ENCODE assay signal across 9 cellular contexts in genomic region chr3:185153170-185153733, GRCh38. TPM values are rescaled to one million over a fixed set of nuclear protein-coding genes. Genes with fewer than 3 reads are reported as not detected.
DNase-seq lines count a peak whose midpoint lies in the region; ATAC-seq and TF ChIP-seq lines count a peak whose summit lies in the region.
"Had no signal": no experiment of that assay in that cellular context is flagged by ENCODE, and none has a peak within 500 bp of the region (broad histone marks: within the 10 kb centered on the region; RNA-seq: fewer than 3 reads in every experiment).

No MANE protein-coding gene starts in this region.

- H3K27ac Mint-ChIP-seq in activated naive CD4-positive, alpha-beta T cell treated with anti-CD3 and anti-CD28 coated beads, Interleukin-2, amount 10 ng/mL, durations not matched to agents 7 days and 5 days = no peak overlapping the region
- no peak overlapping the region for H3K27ac Mint-ChIP-seq in activated CD4-positive, alpha-beta memory T cell treated with anti-CD3 and anti-CD28 coated beads for 36 hours

- CTCF ChIA-PET in activated naive CD4-positive, alpha-beta T cell treated with anti-CD3 and anti-CD28 coated beads, Interleukin-2, amount 10 ng/mL, durations not matched to agents 7 days and 5 days (lab: Charles Lee) = interaction anchor here (0.7 kb wide), 1 partner anchor 1135 kb away, joined by 3 read pairs; no protein-coding TSS in a partner anchor
- CTCF ChIA-PET in activated CD4-positive, alpha-beta memory T cell treated with anti-CD3 and anti-CD28 coated beads for 36 hours (lab: Charles Lee) = no interaction called here

- peak overlapping the region; percentile 29 to 76 (median 64) for H3K4me3 ChIP-seq in heart right ventricle
- H3K4me3 ChIP-seq in rectal smooth muscle tissue (ENCODE audit: low read length) = peak overlapping the region; percentile 90

- POLR2A ChIA-PET in activated CD4-positive, alpha-beta memory T cell treated with anti-CD3 and anti-CD28 coated beads for 36 hours (lab: Charles Lee) = no interaction called here

- 1 to 3% methylated on average over 48 to 52 of the region's 52 CpGs for WGBS in heart right ventricle, 2 donors

- H3K27me3 ChIP-seq in heart right ventricle = peaks cover 0 to 79% (median 31%) of the 10 kb centered on the region in 7 donors
- H3K27me3 ChIP-seq in rectal smooth muscle tissue (ENCODE audit: control insufficient read depth, insufficient read depth, low read length) = no peaks in the 10 kb centered on the region

- peak overlapping the region; percentile 78 for H3K4me3 Mint-ChIP-seq in activated naive CD4-positive, alpha-beta T cell treated with anti-CD3 and anti-CD28 coated beads, Interleukin-2, amount 10 ng/mL, durations not matched to agents 7 days and 5 days
- peak overlapping the region; percentile 68 for H3K4me3 Mint-ChIP-seq in activated CD4-positive, alpha-beta memory T cell treated with anti-CD3 and anti-CD28 coated beads for 36 hours

- H3K9me3 Mint-ChIP-seq in activated naive CD4-positive, alpha-beta T cell treated with anti-CD3 and anti-CD28 coated beads, Interleukin-2, amount 10 ng/mL, durations not matched to agents 7 days and 5 days = no peaks in the 10 kb centered on the region
- no peaks in the 10 kb centered on the region for H3K9me3 Mint-ChIP-seq in activated CD4-positive, alpha-beta memory T cell treated with anti-CD3 and anti-CD28 coated beads for 36 hours

- no peaks in the 10 kb centered on the region for H3K9me3 ChIP-seq in heart right ventricle
- H3K9me3 ChIP-seq: adrenal gland had no signal

- no peak for TF ChIP-seq CTCF in heart right ventricle (IDR thresholded peaks at IDR 0.05)

- no peaks in the 10 kb centered on the region for H3K36me3 Mint-ChIP-seq in activated naive CD4-positive, alpha-beta T cell treated with anti-CD3 and anti-CD28 coated beads, Interleukin-2, amount 10 ng/mL, durations not matched to agents 7 days and 5 days
- H3K36me3 Mint-ChIP-seq in activated CD4-positive, alpha-beta memory T cell treated with anti-CD3 and anti-CD28 coated beads for 36 hours = no peaks in the 10 kb centered on the region

- H3K27me3 Mint-ChIP-seq in activated naive CD4-positive, alpha-beta T cell treated with anti-CD3 and anti-CD28 coated beads, Interleukin-2, amount 10 ng/mL, durations not matched to agents 7 days and 5 days = peaks cover 18% of the 10 kb centered on the region
- peaks cover 24% of the 10 kb centered on the region for H3K27me3 Mint-ChIP-seq in activated CD4-positive, alpha-beta memory T cell treated with anti-CD3 and anti-CD28 coated beads for 36 hours

- DNase-seq in activated naive CD4-positive, alpha-beta T cell treated with anti-CD3 and anti-CD28 coated beads, Interleukin-2, amount 10 ng/mL, durations not matched to agents 7 days and 5 days = peak; percentile 22
- no peak for DNase-seq in activated naive CD4-positive, alpha-beta T cell treated with Interleukin-2 at 50 U/mL for 16 hours
- peak; percentile 25 for DNase-seq in activated CD4-positive, alpha-beta memory T cell treated with anti-CD3 and anti-CD28 coated beads for 36 hours
- peak in 1 of 2 donors; percentile 17 for DNase-seq in heart right ventricle
- DNase-seq in NCI-H128 (lab: John Stamatoyannopoulos, UW; ENCODE audit: unreplicated experiment) = no peak
- no peak for DNase-seq in GM19240 (ENCODE audit: insufficient read length, low spot score)
- DNase-seq in DMS79 (lab: John Stamatoyannopoulos, UW) = no peak

- ATAC-seq in heart right ventricle = peak; percentile 8 to 63 (median 40)

- peaks cover 5% of the 10 kb centered on the region for H3K4me1 Mint-ChIP-seq in activated naive CD4-positive, alpha-beta T cell treated with anti-CD3 and anti-CD28 coated beads, Interleukin-2, amount 10 ng/mL, durations not matched to agents 7 days and 5 days
- H3K4me1 Mint-ChIP-seq in activated CD4-positive, alpha-beta memory T cell treated with anti-CD3 and anti-CD28 coated beads for 36 hours (ENCODE audit: low read depth) = peaks cover 6% of the 10 kb centered on the region

- H3K4me1 ChIP-seq in heart right ventricle (peaks cover 0 to 27% (median 11%) of the 10 kb centered on the region in 9 donors), rectal smooth muscle tissue (ENCODE audit: control insufficient read depth, insufficient read depth, low read length) (peaks cover 11% of the 10 kb centered on the region)

- H3K9ac ChIP-seq in rectal smooth muscle tissue (ENCODE audit: low read length) = peak overlapping the region; percentile 29

- H3K36me3 ChIP-seq in heart right ventricle = no peaks in the 10 kb centered on the region
- no peaks in the 10 kb centered on the region for H3K36me3 ChIP-seq in rectal smooth muscle tissue (ENCODE audit: control insufficient read depth, insufficient read depth, low read length)
- H3K36me3 ChIP-seq: adrenal gland had no signal

- H3K27ac ChIP-seq in heart right ventricle (peak overlapping the region in 8 of 10 donors; percentile 6 to 92 (median 84)), rectal smooth muscle tissue (ENCODE audit: low read depth, low read length) (peak overlapping the region; percentile 86)

- intact Hi-C loops in activated CD4-positive, alpha-beta memory T cell treated with anti-CD3 and anti-CD28 coated beads for 36 hours (cut with micrococcal nuclease) = no loop called here
- intact Hi-C loops in heart right ventricle (cut with DNase I) = loop anchor here in 1 of 10 donors (10.0 kb wide), 1 partner anchor 62 kb away; no protein-coding TSS in a partner anchor

RNA-seq across cellular contexts. Expression of gene C3orf70, which starts 0.4 kb away (rescaled TPM):
- total RNA-seq in activated CD4-positive, alpha-beta memory T cell treated with anti-CD3 and anti-CD28 coated beads for 36 hours = not detected
- 1 to 10 TPM; 1.4 to 2.2 (median 1.7) TPM for total RNA-seq in heart right ventricle
- polyA plus RNA-seq in heart right ventricle = 1 to 10 TPM in 1 of 2 donors, under 1 TPM in 1; 0.75 to 1.2 TPM

Comparison
In these comparisons a context has a peak if more than half of its experiments do, and no peak if none do; other contexts are left out.
1. DNase-seq: peak in activated naive CD4-positive, alpha-beta T cell treated with anti-CD3 and anti-CD28 coated beads, Interleukin-2, amount 10 ng/mL, durations not matched to agents 7 days and 5 days (single experiment) and activated CD4-positive, alpha-beta memory T cell treated with anti-CD3 and anti-CD28 coated beads for 36 hours (single experiment); none in activated naive CD4-positive, alpha-beta T cell treated with Interleukin-2 at 50 U/mL for 16 hours (single experiment), NCI-H128 (single experiment), GM19240 (single experiment) and DMS79 (single experiment).